Comparison of ENCODE assay signal across 8 cellular contexts in the genomic region with DNA sequence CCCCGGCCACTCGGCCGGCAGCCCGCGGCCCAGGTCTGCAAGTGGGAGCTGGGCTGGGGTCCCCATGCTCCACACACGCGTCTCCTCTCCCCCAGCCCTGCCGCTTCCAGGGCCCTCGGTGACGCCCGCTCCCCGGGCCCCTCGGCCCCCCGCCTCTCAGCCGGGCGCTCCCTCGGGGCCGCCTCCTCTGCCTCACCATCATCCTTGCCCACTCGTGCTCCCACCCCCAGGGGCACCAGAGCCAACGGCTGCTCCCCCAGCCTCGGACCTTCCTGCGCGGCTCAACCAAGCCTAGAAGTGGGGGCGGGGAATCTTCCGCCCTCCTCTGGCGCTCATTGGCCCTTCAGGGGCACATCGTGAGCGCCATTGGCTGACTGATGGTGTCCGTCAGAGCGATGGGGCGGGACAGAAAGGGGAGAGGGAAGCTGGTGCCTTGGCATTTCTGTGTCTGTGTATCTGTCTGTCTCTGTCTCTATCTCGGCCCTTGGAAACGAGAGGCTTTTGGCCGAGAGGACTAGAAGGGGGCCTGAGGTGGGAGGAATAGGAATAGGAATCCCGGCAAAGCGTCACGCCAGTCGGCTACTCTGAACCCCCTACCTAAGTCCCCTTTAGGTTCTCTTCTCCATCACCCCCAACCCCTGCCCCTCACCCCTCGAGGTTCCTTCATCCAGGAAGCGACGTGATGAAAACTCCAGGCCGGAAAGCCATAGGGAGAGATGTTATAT.
DNase-seq lines count a peak whose midpoint lies in the region; ATAC-seq and TF ChIP-seq lines count a peak whose summit lies in the region.

No MANE protein-coding gene starts in this region.

- peak; percentile 93 for DNase-seq in ELR (ENCODE audit: low read depth)
- DNase-seq in H7, result peak; percentile 86
- DNase-seq in RWPE2 (ENCODE audit: low spot score), result peak; percentile 81
- DNase-seq in activated effector memory CD4-positive, alpha-beta T cell treated with Interleukin-2 at 50 U/mL for 16 hours, result peak; percentile 88
- peak; percentile 82 for DNase-seq in fibroblast of the conjunctiva (ENCODE audit: low read depth)
- peak; percentile 93 for DNase-seq in nephron progenitor cell

- TF ChIP-seq CTCF in Loucy (conservative IDR thresholded peaks at IDR 0.05; ENCODE audit: low read length), result no peak
- TF ChIP-seq CTCF in RWPE2 (IDR thresholded peaks at IDR 0.05; ENCODE audit: poor library complexity, severe bottlenecking), result no peak
- no peak for TF ChIP-seq CTCF in nephron progenitor cell (IDR thresholded peaks at IDR 0.05)

- peaks cover 6% of the 10 kb centered on the region for H3K9me3 Mint-ChIP-seq in nephron progenitor cell
- no peaks in the 10 kb centered on the region for H3K9me3 Mint-ChIP-seq in stimulated activated naive CD8-positive, alpha-beta T cell treated with anti-CD3 and anti-CD28 coated beads, Interleukin-15, Interleukin-2, amounts not matched to agents 100 ng/mL and 50 ng/mL, for 24 hours

- H3K4me3 ChIP-seq in H7 (ENCODE audit: insufficient read depth, low read depth, low read length), result peak overlapping the region; percentile 87
- H3K4me3 ChIP-seq in Loucy (ENCODE audit: low read length, poor library complexity, severe bottlenecking), result peak overlapping the region; percentile 86
- peak overlapping the region; percentile 98 for H3K4me3 ChIP-seq in RWPE2 (ENCODE audit: severe bottlenecking)

- H3K4me1 ChIP-seq in Loucy (ENCODE audit: insufficient read depth, low read length, poor library complexity, severe bottlenecking) (peaks cover 13% of the 10 kb centered on the region), RWPE2 (ENCODE audit: insufficient read depth, poor library complexity, severe bottlenecking) (peaks cover 9% of the 10 kb centered on the region)

- H2AFZ ChIP-seq in Loucy (ENCODE audit: low read length), result peak overlapping the region; percentile 86

- H3K36me3 Mint-ChIP-seq in nephron progenitor cell (ENCODE audit: low read depth), result peaks cover 7% of the 10 kb centered on the region
- peaks cover 4% of the 10 kb centered on the region for H3K36me3 Mint-ChIP-seq in stimulated activated naive CD8-positive, alpha-beta T cell treated with anti-CD3 and anti-CD28 coated beads, Interleukin-15, Interleukin-2, amounts not matched to agents 100 ng/mL and 50 ng/mL, for 24 hours (ENCODE audit: low read depth)

- no peaks in the 10 kb centered on the region for H3K36me3 ChIP-seq in H7 (replicated peaks; ENCODE audit: control insufficient read depth, insufficient read depth, low read length)
- no peaks in the 10 kb centered on the region for H3K36me3 ChIP-seq in Loucy (ENCODE audit: insufficient read depth, low read length)
- H3K36me3 ChIP-seq in RWPE2 (ENCODE audit: low read depth), result 0 out of 2 replicates have a peak, but pooled peaks cover 5% of the 10 kb centered on the region

- H3K9me2 ChIP-seq in Loucy (replicated peaks; ENCODE audit: low read depth, low read length), result no peaks in the 10 kb centered on the region

- no peaks in the 10 kb centered on the region for H4K20me1 ChIP-seq in Loucy (ENCODE audit: insufficient read depth, low read length, poor library complexity, severe bottlenecking)

- peaks cover 13% of the 10 kb centered on the region for H3K4me1 Mint-ChIP-seq in nephron progenitor cell
- peaks cover 27% of the 10 kb centered on the region for H3K4me1 Mint-ChIP-seq in stimulated activated naive CD8-positive, alpha-beta T cell treated with anti-CD3 and anti-CD28 coated beads, Interleukin-15, Interleukin-2, amounts not matched to agents 100 ng/mL and 50 ng/mL, for 24 hours (ENCODE audit: low read depth)

- H3K27me3 ChIP-seq in H7 (ENCODE audit: control insufficient read depth, insufficient read depth, low read length) (no peaks in the 10 kb centered on the region), Loucy (ENCODE audit: insufficient read depth, low read length, poor library complexity, severe bottlenecking) (no peaks in the 10 kb centered on the region), RWPE2 (ENCODE audit: insufficient read depth, poor library complexity, severe bottlenecking) (no peaks in the 10 kb centered on the region)

- H3K4me3 Mint-ChIP-seq in nephron progenitor cell, result peak overlapping the region; percentile 98
- H3K4me3 Mint-ChIP-seq in stimulated activated naive CD8-positive, alpha-beta T cell treated with anti-CD3 and anti-CD28 coated beads, Interleukin-15, Interleukin-2, amounts not matched to agents 100 ng/mL and 50 ng/mL, for 24 hours, result peak overlapping the region; percentile 94

- H3K9me3 ChIP-seq in Loucy (ENCODE audit: insufficient read depth, low read depth, low read length) (no peaks in the 10 kb centered on the region), RWPE2 (ENCODE audit: severe bottlenecking) (no peaks in the 10 kb centered on the region)

- H3K27me3 Mint-ChIP-seq in nephron progenitor cell (ENCODE audit: low read depth, poor library complexity), result peaks cover 1% of the 10 kb centered on the region
- H3K27me3 Mint-ChIP-seq in stimulated activated naive CD8-positive, alpha-beta T cell treated with anti-CD3 and anti-CD28 coated beads, Interleukin-15, Interleukin-2, amounts not matched to agents 100 ng/mL and 50 ng/mL, for 24 hours, result no peaks in the 10 kb centered on the region

- H3K4me2 ChIP-seq in Loucy (ENCODE audit: low read depth, low read length, poor library complexity, severe bottlenecking), result peak overlapping the region; percentile 94

- H3K79me2 ChIP-seq in Loucy (ENCODE audit: insufficient read depth, low read length), result peaks cover 21% of the 10 kb centered on the region

- peak overlapping the region; percentile 32 for H3K27ac ChIP-seq in RWPE2 (ENCODE audit: poor library complexity, severe bottlenecking)

- H3K9ac ChIP-seq in Loucy (ENCODE audit: low read depth, low read length, poor library complexity, severe bottlenecking), result peak overlapping the region; percentile 73

- peak; percentile 100 for ATAC-seq in RWPE2 (ENCODE audit: low read depth)

- no peaks in the 10 kb centered on the region for H3F3A ChIP-seq in Loucy (ENCODE audit: low read depth)

- H3K27ac Mint-ChIP-seq in nephron progenitor cell, result peak overlapping the region; percentile 83
- H3K27ac Mint-ChIP-seq in stimulated activated naive CD8-positive, alpha-beta T cell treated with anti-CD3 and anti-CD28 coated beads, Interleukin-15, Interleukin-2, amounts not matched to agents 100 ng/mL and 50 ng/mL, for 24 hours, result peak overlapping the region; percentile 95

Comparison
In these comparisons a context has a peak if more than half of its experiments do, and no peak if none do; other contexts are left out.
1. Peak in every context shown above with its lines: DNase-seq, ATAC-seq, H3K4me3 ChIP-seq and H3K27ac ChIP-seq.